19 cellular contexts compared by ENCODE assay signal in the genomic region with DNA sequence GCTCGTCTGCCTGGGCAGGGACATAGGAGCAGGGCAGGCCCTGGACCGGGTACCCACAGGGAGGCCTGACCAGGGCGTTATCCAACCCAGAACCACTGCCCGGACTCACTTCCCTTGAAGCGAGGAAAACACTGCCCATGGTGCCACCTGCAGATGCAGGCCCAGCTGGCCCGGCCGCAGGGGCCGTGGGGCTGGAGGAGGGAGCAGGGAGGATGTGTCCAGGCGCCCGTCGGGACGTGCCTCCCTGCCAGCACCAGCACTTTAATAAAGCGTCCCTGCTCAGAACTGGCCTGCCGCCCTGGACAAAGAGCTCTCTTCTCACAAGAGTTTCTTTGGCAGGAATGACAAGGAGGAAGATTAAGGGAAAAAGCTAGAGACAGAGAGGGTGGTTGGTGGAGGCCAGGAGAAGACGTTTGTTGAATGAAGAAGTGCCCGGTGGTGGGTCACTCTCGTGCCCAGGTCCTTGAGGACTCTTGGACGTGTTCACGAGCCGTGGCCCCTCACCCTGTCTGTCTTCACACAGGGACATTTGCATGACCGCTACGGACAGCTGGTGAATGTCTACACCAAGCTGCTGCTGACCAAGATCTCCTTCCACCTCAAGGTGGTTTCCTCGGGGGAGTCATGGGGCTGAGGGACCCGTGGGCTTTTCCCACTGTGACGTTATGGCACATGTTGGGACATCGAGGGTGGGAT. TPM values are rescaled to one million over a fixed set of nuclear protein-coding genes. Genes with fewer than 3 reads are reported as not detected.
DNase-seq lines count a peak whose midpoint lies in the region; ATAC-seq and TF ChIP-seq lines count a peak whose summit lies in the region.
"Had no signal": no experiment of that assay in that cellular context is flagged by ENCODE, and none has a peak within 500 bp of the region (broad histone marks: within the 10 kb centered on the region; RNA-seq: fewer than 3 reads in every experiment).

No MANE protein-coding gene starts in this region.

- no peaks in the 10 kb centered on the region for H3K27me3 ChIP-seq in heart left ventricle
- H3K27me3 ChIP-seq in tibial artery: no peaks in the 10 kb centered on the region
- H3K27me3 ChIP-seq in PC-9 (ENCODE audit: insufficient read depth, low read depth): no peaks in the 10 kb centered on the region
- H3K27me3 ChIP-seq: BE2C, esophagus muscularis mucosa had no signal

- H3K36me3 ChIP-seq in heart left ventricle (peaks cover 0 to 9% (median 0%) of the 10 kb centered on the region in 9 donors), tibial artery (peaks cover 0 to 21% (median 0%) of the 10 kb centered on the region in 3 donors), PC-9 (ENCODE audit: low read depth) (no peaks in the 10 kb centered on the region)
- H3K36me3 ChIP-seq: BE2C had no signal

- no peak for TF ChIP-seq CTCF in heart left ventricle (IDR thresholded peaks at IDR 0.05)
- no peak for TF ChIP-seq CTCF in nephron (IDR thresholded peaks at IDR 0.05; ENCODE audit: unreplicated experiment in 3 of 3)
- TF ChIP-seq CTCF in tibial artery (IDR thresholded peaks at IDR 0.05): no peak
- no peak for TF ChIP-seq CTCF in PC-9 (conservative IDR thresholded peaks at IDR 0.05)

- no peak overlapping the region for H3K4me3 Mint-ChIP-seq in nephron
- no peak overlapping the region for H3K4me3 Mint-ChIP-seq in activated CD8-positive, alpha-beta memory T cell treated with anti-CD3 and anti-CD28 coated beads, Interleukin-2, amount 10 ng/mL, durations not matched to agents 7 days and 5 days
- no peak overlapping the region for H3K4me3 Mint-ChIP-seq in activated CD4-positive, alpha-beta T cell treated with anti-CD3 and anti-CD28 coated beads, Interleukin-2, amount 10 ng/mL, durations not matched to agents 24 days and 14 days
- H3K4me3 Mint-ChIP-seq: activated naive CD4-positive, alpha-beta T cell treated with anti-CD3 and anti-CD28 coated beads, Interleukin-2, amount 10 ng/mL, durations not matched to agents 7 days and 5 days; nephron progenitor cell had no signal

- H3K27ac ChIP-seq in heart left ventricle (peak overlapping the region in 6 of 12 donors; percentile 2 to 45 (median 32)), tibial artery (peak overlapping the region; percentile 42 to 50), PC-9 (no peak overlapping the region)
- H3K27ac ChIP-seq: esophagus muscularis mucosa had no signal

- POLR2A ChIA-PET in PC-9 (lab: Charles Lee; ENCODE audit: unreplicated experiment): no interaction called here

- intact Hi-C loops in heart left ventricle (cut with DNase I) (loop anchor here in 1 of 10 donors (10.0 kb wide), 1 partner anchor 55 kb away; no protein-coding TSS in a partner anchor), tibial artery (cut with DNase I; ENCODE audit: low total_unique reads) (no loop called here), PC-9 (cut with micrococcal nuclease; ENCODE audit: unreplicated experiment) (no loop called here)
- intact Hi-C loops in activated CD4-positive, alpha-beta T cell treated with anti-CD3 and anti-CD28 coated beads, Interleukin-2, amount 10 ng/mL, durations not matched to agents 24 days and 14 days (cut with micrococcal nuclease): no loop called here

- H3K9me3 Mint-ChIP-seq in nephron: no peaks in the 10 kb centered on the region
- no peaks in the 10 kb centered on the region for H3K9me3 Mint-ChIP-seq in activated CD8-positive, alpha-beta memory T cell treated with anti-CD3 and anti-CD28 coated beads, Interleukin-2, amount 10 ng/mL, durations not matched to agents 7 days and 5 days (ENCODE audit: low read depth)
- no peaks in the 10 kb centered on the region for H3K9me3 Mint-ChIP-seq in activated CD4-positive, alpha-beta T cell treated with anti-CD3 and anti-CD28 coated beads, Interleukin-2, amount 10 ng/mL, durations not matched to agents 24 days and 14 days
- H3K9me3 Mint-ChIP-seq: activated naive CD4-positive, alpha-beta T cell treated with anti-CD3 and anti-CD28 coated beads, Interleukin-2, amount 10 ng/mL, durations not matched to agents 7 days and 5 days; nephron progenitor cell had no signal

- no peak for TF ChIP-seq POLR2A in heart left ventricle (IDR thresholded peaks at IDR 0.05)

- DNase-seq in anterior cingulate cortex (lab: John Stamatoyannopoulos, UW): peak in 49 of 58 donors; percentile 36 to 91 (median 69)
- peak in 3 of 5 donors; percentile 72 to 76 (median 76) for DNase-seq in heart left ventricle
- no peak for DNase-seq in tibial artery
- no peak for DNase-seq in PC-9
- no peak for DNase-seq in activated CD8-positive, alpha-beta memory T cell treated with anti-CD3 and anti-CD28 coated beads, Interleukin-2, amount 10 ng/mL, durations not matched to agents 7 days and 5 days
- DNase-seq in activated CD4-positive, alpha-beta T cell treated with anti-CD3 and anti-CD28 coated beads, Interleukin-2, amount 10 ng/mL, durations not matched to agents 24 days and 14 days: no peak
- DNase-seq: activated CD4-positive, alpha-beta T cell treated with anti-CD3 and anti-CD28 coated beads, Interleukin-2, amount 50 U/mL, for 4 hours; activated naive CD4-positive, alpha-beta T cell treated with anti-CD3 and anti-CD28 coated beads, Interleukin-2, amount 10 ng/mL, durations not matched to agents 7 days and 5 days; BE2C; HCEC 1CT; NCI-H1092; NCI-H526 treated with DMSO at 0.1 percent for 48 hours; nephron progenitor cell; SHP77; stimulated activated CD4-positive, alpha-beta T cell treated with anti-CD3 and anti-CD28 coated beads, Interleukin-15, amount 100 ng/mL, for 24 hours; stimulated activated naive CD4-positive, alpha-beta T cell treated with Interleukin-2 at 50 U/mL for 16 hours; T-helper 1 cell had no signal

- peak overlapping the region in 2 of 3 experiments; percentile 56 to 66 for H3K27ac Mint-ChIP-seq in nephron
- H3K27ac Mint-ChIP-seq in activated CD8-positive, alpha-beta memory T cell treated with anti-CD3 and anti-CD28 coated beads, Interleukin-2, amount 10 ng/mL, durations not matched to agents 7 days and 5 days: no peak overlapping the region
- no peak overlapping the region for H3K27ac Mint-ChIP-seq in activated CD4-positive, alpha-beta T cell treated with anti-CD3 and anti-CD28 coated beads, Interleukin-2, amount 10 ng/mL, durations not matched to agents 24 days and 14 days
- H3K27ac Mint-ChIP-seq: activated naive CD4-positive, alpha-beta T cell treated with anti-CD3 and anti-CD28 coated beads, Interleukin-2, amount 10 ng/mL, durations not matched to agents 7 days and 5 days; nephron progenitor cell had no signal

- 55 to 75% (median 66%) methylated on average over 22 to 26 of the region's 26 CpGs for WGBS in heart left ventricle, 4 donors

- H3F3A ChIP-seq in PC-9 (ENCODE audit: insufficient read depth, low read depth): peaks cover 6% of the 10 kb centered on the region; the same call in 1 of the 2 replicates

- BruUV-seq in PC-9 (replicated peaks; lab: Mats Ljungman, UMichigan): no TSS peak

- H3K36me3 Mint-ChIP-seq in nephron (ENCODE audit: low read depth): peaks cover 6% of the 10 kb centered on the region
- H3K36me3 Mint-ChIP-seq in activated CD8-positive, alpha-beta memory T cell treated with anti-CD3 and anti-CD28 coated beads, Interleukin-2, amount 10 ng/mL, durations not matched to agents 7 days and 5 days: no peaks in the 10 kb centered on the region
- H3K36me3 Mint-ChIP-seq in activated CD4-positive, alpha-beta T cell treated with anti-CD3 and anti-CD28 coated beads, Interleukin-2, amount 10 ng/mL, durations not matched to agents 24 days and 14 days (ENCODE audit: low read depth): no peaks in the 10 kb centered on the region
- H3K36me3 Mint-ChIP-seq: activated naive CD4-positive, alpha-beta T cell treated with anti-CD3 and anti-CD28 coated beads, Interleukin-2, amount 10 ng/mL, durations not matched to agents 7 days and 5 days had no signal

- H3K9me3 ChIP-seq in heart left ventricle (no peaks in the 10 kb centered on the region), tibial artery (no peaks in the 10 kb centered on the region), PC-9 (ENCODE audit: insufficient read depth, low read depth) (no peaks in the 10 kb centered on the region)
- H3K9me3 ChIP-seq: BE2C, esophagus muscularis mucosa had no signal

- ATAC-seq in heart left ventricle: peak; percentile 74 to 82 (median 78)
- ATAC-seq in activated CD8-positive, alpha-beta memory T cell treated with anti-CD3 and anti-CD28 coated beads, Interleukin-2, amount 10 ng/mL, durations not matched to agents 7 days and 5 days: no peak

- no peak overlapping the region for H2AFZ ChIP-seq in PC-9

- H3K4me1 ChIP-seq in heart left ventricle (peaks cover 0 to 45% (median 16%) of the 10 kb centered on the region in 12 donors), tibial artery (peaks cover 0 to 55% (median 33%) of the 10 kb centered on the region in 4 donors), PC-9 (replicated peaks; ENCODE audit: insufficient read depth) (no peaks in the 10 kb centered on the region)

- peaks cover 16% of the 10 kb centered on the region for H3K4me1 Mint-ChIP-seq in nephron
- no peaks in the 10 kb centered on the region for H3K4me1 Mint-ChIP-seq in activated CD8-positive, alpha-beta memory T cell treated with anti-CD3 and anti-CD28 coated beads, Interleukin-2, amount 10 ng/mL, durations not matched to agents 7 days and 5 days
- H3K4me1 Mint-ChIP-seq in activated CD4-positive, alpha-beta T cell treated with anti-CD3 and anti-CD28 coated beads, Interleukin-2, amount 10 ng/mL, durations not matched to agents 24 days and 14 days: no peaks in the 10 kb centered on the region
- H3K4me1 Mint-ChIP-seq: activated naive CD4-positive, alpha-beta T cell treated with anti-CD3 and anti-CD28 coated beads, Interleukin-2, amount 10 ng/mL, durations not matched to agents 7 days and 5 days had no signal

- H3K4me2 ChIP-seq in PC-9: no peak overlapping the region

- H3K27me3 Mint-ChIP-seq in nephron (ENCODE audit: low read depth): no peaks in the 10 kb centered on the region
- no peaks in the 10 kb centered on the region for H3K27me3 Mint-ChIP-seq in activated CD8-positive, alpha-beta memory T cell treated with anti-CD3 and anti-CD28 coated beads, Interleukin-2, amount 10 ng/mL, durations not matched to agents 7 days and 5 days
- no peaks in the 10 kb centered on the region for H3K27me3 Mint-ChIP-seq in activated CD4-positive, alpha-beta T cell treated with anti-CD3 and anti-CD28 coated beads, Interleukin-2, amount 10 ng/mL, durations not matched to agents 24 days and 14 days
- H3K27me3 Mint-ChIP-seq: activated naive CD4-positive, alpha-beta T cell treated with anti-CD3 and anti-CD28 coated beads, Interleukin-2, amount 10 ng/mL, durations not matched to agents 7 days and 5 days had no signal

- no peaks in the 10 kb centered on the region; the same call in 1 of the 2 replicates for H3K79me2 ChIP-seq in PC-9 (ENCODE audit: low read depth)

- no peaks in the 10 kb centered on the region for H3K9me2 ChIP-seq in PC-9 (ENCODE audit: insufficient read depth)

- no peaks in the 10 kb centered on the region for H4K20me1 ChIP-seq in PC-9 (ENCODE audit: insufficient read depth)

- CTCF ChIA-PET in PC-9 (lab: Charles Lee): no interaction called here
- CTCF ChIA-PET in activated CD8-positive, alpha-beta memory T cell treated with anti-CD3 and anti-CD28 coated beads, Interleukin-2, amount 10 ng/mL, durations not matched to agents 7 days and 5 days (lab: Charles Lee): no interaction called here

- H3K4me3 ChIP-seq in heart left ventricle: no peak overlapping the region
- H3K4me3 ChIP-seq in tibial artery: no peak overlapping the region
- H3K4me3 ChIP-seq in PC-9: no peak overlapping the region
- H3K4me3 ChIP-seq: esophagus muscularis mucosa had no signal

RNA-seq across cellular contexts. Expression of a gene that starts 14.2 kb away (rescaled TPM):
- 10 to 100 TPM; 14.9 to 49.5 (median 19.6) TPM for total RNA-seq in heart left ventricle
- 10 to 100 TPM; 19.1 to 31.4 TPM for polyA plus RNA-seq in heart left ventricle
- total RNA-seq in PC-9 (2021): 33.1 and 47.4 TPM in 2 replicates
- total RNA-seq in activated CD8-positive, alpha-beta memory T cell treated with anti-CD3 and anti-CD28 coated beads, Interleukin-2, amount 10 ng/mL, durations not matched to agents 7 days and 5 days: 10 to 100 TPM; 31.9 to 34.7 TPM
- 23.8 and 25.8 TPM in 2 replicates for total RNA-seq in activated CD4-positive, alpha-beta T cell treated with anti-CD3 and anti-CD28 coated beads, Interleukin-2, amount 10 ng/mL, durations not matched to agents 24 days and 14 days

RNA-seq across cellular contexts. Expression of a gene that starts 46.4 kb away (rescaled TPM):
- total RNA-seq in heart left ventricle: 10 to 100 TPM; 14.5 to 51.2 (median 22.7) TPM
- 10 to 100 TPM; 17.4 to 21.7 TPM for polyA plus RNA-seq in heart left ventricle
- 51.4 and 53.5 TPM in 2 replicates for total RNA-seq in PC-9 (2021)
- 10 to 100 TPM; 25.7 to 29.7 TPM for total RNA-seq in activated CD8-positive, alpha-beta memory T cell treated with anti-CD3 and anti-CD28 coated beads, Interleukin-2, amount 10 ng/mL, durations not matched to agents 7 days and 5 days
- total RNA-seq in activated CD4-positive, alpha-beta T cell treated with anti-CD3 and anti-CD28 coated beads, Interleukin-2, amount 10 ng/mL, durations not matched to agents 24 days and 14 days: 9.2 and 9.5 TPM in 2 replicates

Comparison
In these comparisons a context has a peak if more than half of its experiments do, and no peak if none do; other contexts are left out.
1. DNase-seq: peak in anterior cingulate cortex (49 of 58) and heart left ventricle (3 of 5); none in tibial artery (0 of 2), PC-9 (0 of 2), activated CD8-positive, alpha-beta memory T cell treated with anti-CD3 and anti-CD28 coated beads, Interleukin-2, amount 10 ng/mL, durations not matched to agents 7 days and 5 days (single experiment) and activated CD4-positive, alpha-beta T cell treated with anti-CD3 and anti-CD28 coated beads, Interleukin-2, amount 10 ng/mL, durations not matched to agents 24 days and 14 days (single experiment).
2. H3K27ac Mint-ChIP-seq: peak in nephron (2 of 3); none in activated CD8-positive, alpha-beta memory T cell treated with anti-CD3 and anti-CD28 coated beads, Interleukin-2, amount 10 ng/mL, durations not matched to agents 7 days and 5 days (single experiment) and activated CD4-positive, alpha-beta T cell treated with anti-CD3 and anti-CD28 coated beads, Interleukin-2, amount 10 ng/mL, durations not matched to agents 24 days and 14 days (single experiment).